Comparison of ENCODE assay signal across 27 cellular contexts in the genomic region with DNA sequence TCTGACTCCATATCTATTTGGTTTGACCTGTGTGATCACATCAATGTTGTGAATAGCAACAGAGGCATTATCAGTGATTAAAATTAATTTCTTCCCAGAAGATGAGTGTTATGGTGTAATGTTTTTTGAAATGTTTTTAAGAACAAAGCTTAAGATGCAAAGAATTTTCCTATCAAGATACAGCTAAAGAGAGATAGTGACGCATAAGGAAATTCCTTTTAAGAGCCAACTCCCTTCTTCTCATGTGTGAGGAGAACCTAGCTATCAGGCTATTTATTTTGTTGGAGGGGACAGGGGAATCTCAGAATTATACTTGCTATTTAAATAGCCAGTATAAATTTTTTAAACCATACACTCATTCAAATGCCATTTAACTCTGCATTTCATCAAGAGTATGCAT.
"Had no signal": no experiment of that assay in that cellular context is flagged by ENCODE, and none has a peak within 500 bp of the region (broad histone marks: within the 10 kb centered on the region; RNA-seq: fewer than 3 reads in every experiment).

No MANE protein-coding gene starts in this region.

- H3K27ac Mint-ChIP-seq: naive thymus-derived CD8-positive, alpha-beta T cell; nephron progenitor cell; stimulated activated memory B cell treated with anti-CD40 and anti-IgM and Interleukin-4, amounts not matched to agents 10 μg/mL and 1 μg/mL and 100 μg/mL, for 72 hours had no signal

- H3K79me2 ChIP-seq: parathyroid adenoma had no signal

- FAIRE-seq: islet of Langerhans, urothelium cell line had no signal

- H3K4me1 ChIP-seq: foreskin keratinocyte, left lung, parathyroid adenoma, prostate gland, spleen, upper lobe of left lung had no signal

- H3K4me3 ChIP-seq: dorsolateral prefrontal cortex, gastroesophageal sphincter, heart right ventricle, left lung, prostate gland, skin epidermis, spleen, testis, tibial nerve, upper lobe of left lung had no signal

- H2AFZ ChIP-seq: parathyroid adenoma had no signal

- H3K4me1 Mint-ChIP-seq: nephron progenitor cell; stimulated activated memory B cell treated with anti-CD40 and anti-IgM and Interleukin-4, amounts not matched to agents 10 μg/mL and 1 μg/mL and 100 μg/mL, for 72 hours had no signal

- H3K27me3 Mint-ChIP-seq: stimulated activated memory B cell treated with anti-CD40 and anti-IgM and Interleukin-4, amounts not matched to agents 10 μg/mL and 1 μg/mL and 100 μg/mL, for 72 hours had no signal

- H3K9me3 ChIP-seq: gastroesophageal sphincter, heart right ventricle, left lung, prostate gland, spleen, testis, tibial nerve, upper lobe of left lung had no signal

- H3K9ac ChIP-seq: parathyroid adenoma had no signal

- H3K27ac ChIP-seq: dorsolateral prefrontal cortex, epithelial cell of prostate, foreskin keratinocyte, gastroesophageal sphincter, prostate gland, spleen, testis had no signal

- H3K9me3 Mint-ChIP-seq: naive thymus-derived CD8-positive, alpha-beta T cell; nephron progenitor cell; stimulated activated memory B cell treated with anti-CD40 and anti-IgM and Interleukin-4, amounts not matched to agents 10 μg/mL and 1 μg/mL and 100 μg/mL, for 72 hours had no signal

- H3K36me3 Mint-ChIP-seq: naive thymus-derived CD8-positive, alpha-beta T cell; stimulated activated memory B cell treated with anti-CD40 and anti-IgM and Interleukin-4, amounts not matched to agents 10 μg/mL and 1 μg/mL and 100 μg/mL, for 72 hours had no signal

- DNase-seq: dorsolateral prefrontal cortex; effector CD4-positive, alpha-beta T cell; foreskin keratinocyte; glutamatergic neuron; heart right ventricle; hippocampal formation; left cardiac atrium; left lung; naive thymus-derived CD8-positive, alpha-beta T cell; nephron progenitor cell; nucleus accumbens; right cardiac atrium; spleen; stimulated activated CD4-positive, alpha-beta T cell treated with anti-CD3 and anti-CD28 coated beads, Interleukin-4, amount 100 ng/mL, for 4 hours; stimulated activated naive CD8-positive, alpha-beta T cell treated with anti-CD3 and anti-CD28 coated beads, Interleukin-15, Interleukin-2, amounts not matched to agents 100 U/mL and 50 U/mL, for 24 hours; substantia nigra; testis; upper lobe of left lung had no signal

- H3K36me3 ChIP-seq: gastroesophageal sphincter, heart right ventricle, prostate gland, spleen, tibial nerve, upper lobe of left lung had no signal

- H3K4me3 Mint-ChIP-seq: naive thymus-derived CD8-positive, alpha-beta T cell; nephron progenitor cell; stimulated activated memory B cell treated with anti-CD40 and anti-IgM and Interleukin-4, amounts not matched to agents 10 μg/mL and 1 μg/mL and 100 μg/mL, for 72 hours had no signal

- H3K27me3 ChIP-seq: foreskin keratinocyte, gastroesophageal sphincter, heart right ventricle, left lung, spleen, testis, tibial nerve, upper lobe of left lung had no signal
